Comparison of ENCODE assay signal across 8 cellular contexts in genomic region chr9:38417003-38417965, GRCh38. TPM values are rescaled to one million over a fixed set of nuclear protein-coding genes. Genes with fewer than 3 reads are reported as not detected.
DNase-seq lines count a peak whose midpoint lies in the region; ATAC-seq, FAIRE-seq and TF ChIP-seq lines count a peak whose summit lies in the region.

No MANE protein-coding gene starts in this region.

- H3K27ac Mint-ChIP-seq in activated naive CD8-positive, alpha-beta T cell treated with anti-CD3 and anti-CD28 coated beads, Interleukin-2, amount 50 U/mL, for 24 hours: no peak overlapping the region

- no peaks in the 10 kb centered on the region for H3K36me3 Mint-ChIP-seq in activated naive CD8-positive, alpha-beta T cell treated with anti-CD3 and anti-CD28 coated beads, Interleukin-2, amount 50 U/mL, for 24 hours (ENCODE audit: low read depth)

- no peak for FAIRE-seq in HTR-8/SVneo (lab: Jason Lieb, UNC)

- no peaks in the 10 kb centered on the region for H3K9me3 Mint-ChIP-seq in activated naive CD8-positive, alpha-beta T cell treated with anti-CD3 and anti-CD28 coated beads, Interleukin-2, amount 50 U/mL, for 24 hours

- H3K27me3 Mint-ChIP-seq in activated naive CD8-positive, alpha-beta T cell treated with anti-CD3 and anti-CD28 coated beads, Interleukin-2, amount 50 U/mL, for 24 hours: peaks cover 13% of the 10 kb centered on the region

- H3K4me3 ChIP-seq in AG09309 (ENCODE audit: control insufficient read depth, low read depth, low read length) (no peak overlapping the region), GM12875 (ENCODE audit: low read depth, low read length) (no peak overlapping the region)

- no peak for DNase-seq in AG09309 (ENCODE audit: low read depth)
- DNase-seq in NCI-H1092 treated with DMSO at 0.1 percent for 48 hours (lab: John Stamatoyannopoulos, UW): peak; percentile 35
- peak; percentile 46 for DNase-seq in activated naive CD8-positive, alpha-beta T cell treated with anti-CD3 and anti-CD28 coated beads, Interleukin-2, amount 50 U/mL, for 24 hours
- DNase-seq in mucosa of gallbladder (ENCODE audit: low spot score): peak; percentile 28
- no peak for DNase-seq in HTR-8/SVneo (ENCODE audit: insufficient read length, low spot score)
- DNase-seq in GM19240 (ENCODE audit: insufficient read length, low spot score): no peak

- no peak for ATAC-seq in activated naive CD8-positive, alpha-beta T cell treated with anti-CD3 and anti-CD28 coated beads, Interleukin-2, amount 50 U/mL, for 24 hours
- no peak for ATAC-seq in HG02623 (IDR thresholded peaks at IDR 0.05; ENCODE audit: unreplicated experiment)

- H3K4me3 Mint-ChIP-seq in activated naive CD8-positive, alpha-beta T cell treated with anti-CD3 and anti-CD28 coated beads, Interleukin-2, amount 50 U/mL, for 24 hours: no peak overlapping the region

- H3K4me1 Mint-ChIP-seq in activated naive CD8-positive, alpha-beta T cell treated with anti-CD3 and anti-CD28 coated beads, Interleukin-2, amount 50 U/mL, for 24 hours: no peaks in the 10 kb centered on the region

- TF ChIP-seq CTCF in AG09309 (IDR thresholded peaks at IDR 0.05; ENCODE audit: control insufficient read depth, insufficient read depth, low read depth, low read length, missing control alignments) (peak; percentile 51), GM12875 (IDR thresholded peaks at IDR 0.05; ENCODE audit: borderline replicate concordance, insufficient read depth, low read depth, low read length) (peak; percentile 73)

RNA-seq across cellular contexts. Expression of gene IGFBPL1, which starts 7.0 kb away (rescaled TPM):
- 6.3 TPM for total RNA-seq in mucosa of gallbladder

RNA-seq across cellular contexts. Expression of gene ALDH1B1, which starts 24.8 kb away (rescaled TPM):
- 146 TPM for total RNA-seq in mucosa of gallbladder

Comparison
In these comparisons a context has a peak if more than half of its experiments do, and no peak if none do; other contexts are left out.
1. DNase-seq: peak in NCI-H1092 treated with DMSO at 0.1 percent for 48 hours (single experiment), activated naive CD8-positive, alpha-beta T cell treated with anti-CD3 and anti-CD28 coated beads, Interleukin-2, amount 50 U/mL, for 24 hours (single experiment) and mucosa of gallbladder (single experiment); none in AG09309 (single experiment), HTR-8/SVneo (single experiment) and GM19240 (single experiment).